ENCODE assay signal across 27 cellular contexts in genomic region chr10:11825796-11826414, GRCh38. TPM values are rescaled to one million over a fixed set of nuclear protein-coding genes. Genes with fewer than 3 reads are reported as not detected.
DNase-seq lines count a peak whose midpoint lies in the region; ATAC-seq, FAIRE-seq and TF ChIP-seq lines count a peak whose summit lies in the region.
"Had no signal": no experiment of that assay in that cellular context is flagged by ENCODE, and none has a peak within 500 bp of the region (broad histone marks: within the 10 kb centered on the region; RNA-seq: fewer than 3 reads in every experiment).

No MANE protein-coding gene starts in this region.

- CTCF ChIA-PET in HEK293 (lab: Yijun Ruan, JAX), result no interaction called here

- no peak overlapping the region for H3K4me3 ChIP-seq in HEK293 (ENCODE audit: low read depth, low read length)
- H3K4me3 ChIP-seq in adipocyte (ENCODE audit: low read length), result peak overlapping the region; percentile 33
- H3K4me3 ChIP-seq in keratinocyte (ENCODE audit: control insufficient read depth in 2 of 3, extremely low read depth in 1 of 3, insufficient read depth in 2 of 3, low read depth in 1 of 3, low read length in 3 of 3), result peak overlapping the region; percentile 88 to 93 (median 92)
- peak overlapping the region; percentile 83 for H3K4me3 ChIP-seq in smooth muscle cell
- H3K4me3 ChIP-seq: HAP-1 had no signal

- peak overlapping the region; percentile 98 for H3K4me2 ChIP-seq in keratinocyte (ENCODE audit: control insufficient read depth, extremely low read depth, insufficient read depth, low read depth, low read length)
- H3K4me2 ChIP-seq in smooth muscle cell, result peak overlapping the region; percentile 94

- H3K79me2 ChIP-seq in keratinocyte (ENCODE audit: control insufficient read depth, insufficient read depth, low read length) (peaks cover 75% of the 10 kb centered on the region), smooth muscle cell (ENCODE audit: low read depth) (peaks cover 38% of the 10 kb centered on the region)

- H2AFZ ChIP-seq in keratinocyte (ENCODE audit: control insufficient read depth, low read length), result no peak overlapping the region
- H2AFZ ChIP-seq in smooth muscle cell (ENCODE audit: low read depth), result no peak overlapping the region

- H4K20me1 ChIP-seq in keratinocyte (ENCODE audit: control insufficient read depth, extremely low read depth, insufficient read depth, low read length), result peaks cover 11% of the 10 kb centered on the region
- no peaks in the 10 kb centered on the region for H4K20me1 ChIP-seq in smooth muscle cell (ENCODE audit: low read depth)

- no peak for ATAC-seq in GM18907 (IDR thresholded peaks at IDR 0.05; ENCODE audit: unreplicated experiment)
- no peak for ATAC-seq in GM21367 (IDR thresholded peaks at IDR 0.05; ENCODE audit: unreplicated experiment)
- no peak for ATAC-seq in GM18511 (IDR thresholded peaks at IDR 0.05; ENCODE audit: unreplicated experiment)
- no peak for ATAC-seq in GM18868 (IDR thresholded peaks at IDR 0.05; ENCODE audit: unreplicated experiment)
- ATAC-seq: stimulated activated memory B cell treated with anti-CD40 and anti-IgM and Interleukin-4, amounts not matched to agents 10 μg/mL and 1 μg/mL and 100 μg/mL, for 72 hours had no signal

- peak; percentile 12 for DNase-seq in adipocyte (ENCODE audit: low read depth)
- no peak for DNase-seq in keratinocyte (ENCODE audit: low read depth, low spot score)
- no peak for DNase-seq in smooth muscle cell (lab: John Stamatoyannopoulos, UW; ENCODE audit: unreplicated experiment)
- DNase-seq: activated B cell treated with CpG ODN at 0.5 μM for 24 hours; activated CD4-positive, alpha-beta T cell treated with anti-CD3 and anti-CD28 coated beads, Interleukin-2, amount 50 U/mL, for 48 hours; activated CD8-positive, alpha-beta memory T cell treated with anti-CD3 and anti-CD28 coated beads, Interleukin-2, amount 50 U/mL, for 48 hours; foreskin melanocyte; hippocampal formation; NCI-H2029 treated with DMSO at 0.1 percent for 48 hours; NCI-H226; Right ventricle myocardium superior; stimulated activated CD4-positive, alpha-beta T cell treated with anti-CD3 and anti-CD28 coated beads, Interleukin-4, amount 100 ng/mL, for 1 hour; SW 1271 had no signal

- H3K9ac ChIP-seq in adipocyte (ENCODE audit: low read length) (no peak overlapping the region), keratinocyte (ENCODE audit: control insufficient read depth, extremely low read depth, insufficient read depth, low read length) (peak overlapping the region; percentile 84), smooth muscle cell (ENCODE audit: low read depth) (no peak overlapping the region)

- H3K27ac ChIP-seq in HEK293 (ENCODE audit: extremely low read depth, low read depth, low read length), result no peak overlapping the region
- no peak overlapping the region for H3K27ac ChIP-seq in keratinocyte (ENCODE audit: control insufficient read depth, insufficient read depth, low read length)
- no peak overlapping the region for H3K27ac ChIP-seq in smooth muscle cell (ENCODE audit: low read depth)
- H3K27ac ChIP-seq: suprapubic skin had no signal

- H3K4me1 ChIP-seq in HEK293 (ENCODE audit: control insufficient read depth, insufficient read depth, low read length) (peaks cover 22% of the 10 kb centered on the region), adipocyte (ENCODE audit: control insufficient read depth, insufficient read depth, low read length) (peaks cover 19% of the 10 kb centered on the region), keratinocyte (ENCODE audit: control insufficient read depth, extremely low read depth, insufficient read depth, low read length) (peaks cover 26% of the 10 kb centered on the region), smooth muscle cell (ENCODE audit: low read depth) (peaks cover 2% of the 10 kb centered on the region)

- FAIRE-seq in keratinocyte (lab: Jason Lieb, UNC), result no peak
- FAIRE-seq: astrocyte, D721Med, GM12891, GM19239 had no signal

- no peaks in the 10 kb centered on the region for H3F3A ChIP-seq in smooth muscle cell (ENCODE audit: low read depth)

- dilution Hi-C loops in keratinocyte (cut with MboI; ENCODE audit: extremely low pct_ligation_motif_present, low sequenced_read_pairs), result no loop called here

- peaks cover 4% of the 10 kb centered on the region for H3K9me1 ChIP-seq in keratinocyte (ENCODE audit: control insufficient read depth, extremely low read depth, insufficient read depth, low read length)

- WGBS in smooth muscle cell (ENCODE audit: low lambda C conversion rate), result 88% methylated on average over 19 of the region's 19 CpGs

- H3K36me3 ChIP-seq in HEK293 (ENCODE audit: control insufficient read depth in 2 of 2, insufficient read depth in 1 of 2, low read length in 2 of 2) (no peaks in the 10 kb centered on the region), adipocyte (ENCODE audit: control insufficient read depth, insufficient read depth, low read length, severe bottlenecking) (no peaks in the 10 kb centered on the region), keratinocyte (ENCODE audit: control insufficient read depth in 2 of 2, extremely low read depth in 1 of 2, insufficient read depth in 2 of 2, low read length in 2 of 2) (peaks cover 0 to 8% of the 10 kb centered on the region in 2 experiments), smooth muscle cell (ENCODE audit: low read depth) (no peaks in the 10 kb centered on the region)
- H3K36me3 ChIP-seq: HAP-1, suprapubic skin had no signal

- no peak for TF ChIP-seq CTCF in HEK293 (tag by site-specific recombination; IDR thresholded peaks at IDR 0.05)
- TF ChIP-seq CTCF in keratinocyte (optimal IDR thresholded peaks at IDR 0.05 in 1 of 3, IDR thresholded peaks at IDR 0.05 in 1 of 3, conservative IDR thresholded peaks at IDR 0.05 in 1 of 3; ENCODE audit: extremely low read depth in 1 of 3, insufficient read depth in 2 of 3, low read length in 3 of 3), result no peak
- TF ChIP-seq CTCF in smooth muscle cell (IDR thresholded peaks at IDR 0.05; ENCODE audit: borderline replicate concordance, insufficient read depth, poor library complexity, severe bottlenecking), result no peak

- H3K27me3 ChIP-seq in adipocyte (replicated peaks; ENCODE audit: control insufficient read depth, insufficient read depth, low read length), result no peaks in the 10 kb centered on the region
- H3K27me3 ChIP-seq in keratinocyte (ENCODE audit: control insufficient read depth, extremely low read depth, insufficient read depth, low read length), result no peaks in the 10 kb centered on the region
- no peaks in the 10 kb centered on the region for H3K27me3 ChIP-seq in smooth muscle cell (ENCODE audit: low read depth)

- POLR2A ChIA-PET in HEK293 (lab: Yijun Ruan, JAX), result no interaction called here

- H3K9me3 ChIP-seq in HEK293 (ENCODE audit: control insufficient read depth, insufficient read depth, low read depth, low read length) (no peaks in the 10 kb centered on the region), adipocyte (ENCODE audit: control insufficient read depth, low read length) (no peaks in the 10 kb centered on the region), keratinocyte (ENCODE audit: control insufficient read depth, low read depth, low read length) (no peaks in the 10 kb centered on the region), smooth muscle cell (replicated peaks; ENCODE audit: low read depth) (no peaks in the 10 kb centered on the region)
- H3K9me3 ChIP-seq: HAP-1, suprapubic skin had no signal

TF ChIP-seq in HEK293, 187 proteins besides CTCF, POLR2A, EP300 and RAD21:
- TF ChIP-seq ZNF544 (tag by site-specific recombination; IDR thresholded peaks at IDR 0.05), result no peak
- peak; percentile 85 for TF ChIP-seq ZNF146 (tag by site-specific recombination; IDR thresholded peaks at IDR 0.05)
- TF ChIP-seq ZNF580 (tag by site-specific recombination; IDR thresholded peaks at IDR 0.05), result no peak
- TF ChIP-seq SCRT2 (tag by site-specific recombination; IDR thresholded peaks at IDR 0.05), result 0 out of 2 replicates have a peak, but pooled peaks have one; percentile 35
- no peak for TF ChIP-seq YY1 (tag by site-specific recombination; IDR thresholded peaks at IDR 0.05)
- no peak for TF ChIP-seq PRDM4 (tag by site-specific recombination; IDR thresholded peaks at IDR 0.05)
- no peak for TF ChIP-seq ZNF292 (tag by site-specific recombination; IDR thresholded peaks at IDR 0.05; ENCODE audit: borderline replicate concordance, low read depth)

RNA-seq across cellular contexts. Expression of gene PROSER2, which starts 2.7 kb away (rescaled TPM):
- polyA plus RNA-seq in keratinocyte, result 7.3 to 13.0 TPM (median 10.2 TPM) in 3 replicates
- 14.9 TPM for polyA plus RNA-seq in keratinocyte (2011; ENCODE audit: low read depth)
- 6.2 and 10.5 TPM in 2 replicates for polyA plus RNA-seq in keratinocyte (2011; cell fraction: cytosol; rRNA removed)
- 11.8 and 14.4 TPM in 2 replicates for polyA plus RNA-seq in keratinocyte (2011; cell fraction: nucleus; rRNA removed)
- 12.9 and 25.7 TPM in 2 replicates for polyA plus RNA-seq in keratinocyte (2012; ENCODE audit: low replicate concordance)
- polyA minus RNA-seq in keratinocyte, result 4.8 to 20.4 TPM (median 6.0 TPM) in 3 replicates
- 16.3 TPM for polyA minus RNA-seq in keratinocyte (2011; cell fraction: cytosol; rRNA and poly(A)+ RNA removed)
- polyA minus RNA-seq in keratinocyte (2011; cell fraction: nucleus; rRNA and poly(A)+ RNA removed), result 7.8 and 14.4 TPM in 2 replicates
- 3.7 and 4.9 TPM in 2 replicates for total RNA-seq in smooth muscle cell
- 8.2 and 26.3 TPM in 2 replicates for polyA plus RNA-seq in smooth muscle cell
- total RNA-seq: OCI-LY7 had no signal
- polyA plus RNA-seq: IgD-negative memory B cell had no signal
